9 cellular contexts compared by ENCODE assay signal in genomic region chr16:2482181-2483107, GRCh38. TPM values are rescaled to one million over a fixed set of nuclear protein-coding genes. Genes with fewer than 3 reads are reported as not detected.
DNase-seq lines count a peak whose midpoint lies in the region; ATAC-seq, FAIRE-seq and TF ChIP-seq lines count a peak whose summit lies in the region.
"Had no signal": no experiment of that assay in that cellular context is flagged by ENCODE, and none has a peak within 500 bp of the region (broad histone marks: within the 10 kb centered on the region; RNA-seq: fewer than 3 reads in every experiment).

No MANE protein-coding gene starts in this region.

- no peaks in the 10 kb centered on the region for H3K9me3 ChIP-seq in HEK293 (ENCODE audit: control insufficient read depth, insufficient read depth, low read depth, low read length)
- no peaks in the 10 kb centered on the region for H3K9me3 ChIP-seq in astrocyte (ENCODE audit: insufficient read depth, low read depth, low read length)
- no peaks in the 10 kb centered on the region for H3K9me3 ChIP-seq in smooth muscle cell (replicated peaks; ENCODE audit: low read depth)

- no peak overlapping the region for H3K4me3 ChIP-seq in HEK293 (ENCODE audit: low read depth, low read length)
- no peak overlapping the region for H3K4me3 ChIP-seq in astrocyte (ENCODE audit: insufficient read depth, low read depth, low read length)
- H3K4me3 ChIP-seq in smooth muscle cell: no peak overlapping the region

- DNase-seq in astrocyte (ENCODE audit: low read depth): peak; percentile 37
- DNase-seq in iris pigment epithelial cell (ENCODE audit: low read depth): peak; percentile 22
- peak; percentile 50 for DNase-seq in stromal cell of bone marrow (ENCODE audit: low read depth)
- DNase-seq in activated CD8-positive, alpha-beta memory T cell treated with anti-CD3 and anti-CD28 coated beads, Interleukin-2, amount 10 ng/mL, durations not matched to agents 7 days and 5 days: no peak
- DNase-seq in smooth muscle cell (lab: John Stamatoyannopoulos, UW; ENCODE audit: unreplicated experiment): no peak
- DNase-seq: activated CD4-positive, alpha-beta T cell treated with anti-CD3 and anti-CD28 coated beads for 4 hours had no signal

- ATAC-seq in activated CD8-positive, alpha-beta memory T cell treated with anti-CD3 and anti-CD28 coated beads, Interleukin-2, amount 10 ng/mL, durations not matched to agents 7 days and 5 days: no peak
- no peak for ATAC-seq in GM19351 (IDR thresholded peaks at IDR 0.05; ENCODE audit: unreplicated experiment)
- ATAC-seq in GM18907 (IDR thresholded peaks at IDR 0.05; ENCODE audit: unreplicated experiment): no peak

- H3K27ac ChIP-seq in HEK293 (ENCODE audit: extremely low read depth, low read depth, low read length) (no peak overlapping the region), astrocyte (ENCODE audit: low read depth, low read length) (no peak overlapping the region), smooth muscle cell (ENCODE audit: low read depth) (no peak overlapping the region)

- H3K36me3 Mint-ChIP-seq in astrocyte (ENCODE audit: low read depth, unreplicated experiment): peaks cover 23% of the 10 kb centered on the region
- H3K36me3 Mint-ChIP-seq in activated CD8-positive, alpha-beta memory T cell treated with anti-CD3 and anti-CD28 coated beads, Interleukin-2, amount 10 ng/mL, durations not matched to agents 7 days and 5 days: no peaks in the 10 kb centered on the region

- H3K4me1 Mint-ChIP-seq in astrocyte (ENCODE audit: low read depth, unreplicated experiment): peaks cover 7% of the 10 kb centered on the region
- H3K4me1 Mint-ChIP-seq in activated CD8-positive, alpha-beta memory T cell treated with anti-CD3 and anti-CD28 coated beads, Interleukin-2, amount 10 ng/mL, durations not matched to agents 7 days and 5 days: peaks cover 14% of the 10 kb centered on the region

- H3K9ac ChIP-seq in astrocyte (ENCODE audit: low read length): no peak overlapping the region
- H3K9ac ChIP-seq in smooth muscle cell (ENCODE audit: low read depth): no peak overlapping the region

- H3K79me2 ChIP-seq in astrocyte (ENCODE audit: insufficient read depth, low read length) (peaks cover 19% of the 10 kb centered on the region), smooth muscle cell (ENCODE audit: low read depth) (peaks cover 5% of the 10 kb centered on the region)

- 94% methylated on average over 28 of the region's 28 CpGs for WGBS in smooth muscle cell (ENCODE audit: low lambda C conversion rate)

- FAIRE-seq in astrocyte (lab: Jason Lieb, UNC): no peak

- H3K27me3 ChIP-seq in astrocyte (ENCODE audit: insufficient read depth, low read length) (no peaks in the 10 kb centered on the region), smooth muscle cell (ENCODE audit: low read depth) (no peaks in the 10 kb centered on the region)

- no peaks in the 10 kb centered on the region for H3F3A ChIP-seq in smooth muscle cell (ENCODE audit: low read depth)

- peaks cover 0 to 4% of the 10 kb centered on the region in 2 experiments; a peak in 1 of 3 replicates for H3K36me3 ChIP-seq in HEK293 (ENCODE audit: control insufficient read depth in 2 of 2, insufficient read depth in 1 of 2, low read length in 2 of 2)
- H3K36me3 ChIP-seq in astrocyte (ENCODE audit: insufficient read depth, low read length): no peaks in the 10 kb centered on the region
- H3K36me3 ChIP-seq in smooth muscle cell (ENCODE audit: low read depth): no peaks in the 10 kb centered on the region

- no peak overlapping the region for H2AFZ ChIP-seq in astrocyte (ENCODE audit: low read depth, low read length)
- no peak overlapping the region for H2AFZ ChIP-seq in smooth muscle cell (ENCODE audit: low read depth)

- H3K27ac Mint-ChIP-seq in astrocyte (ENCODE audit: unreplicated experiment): peak overlapping the region; percentile 24
- no peak overlapping the region for H3K27ac Mint-ChIP-seq in activated CD8-positive, alpha-beta memory T cell treated with anti-CD3 and anti-CD28 coated beads, Interleukin-2, amount 10 ng/mL, durations not matched to agents 7 days and 5 days

- H3K9me3 Mint-ChIP-seq in astrocyte (ENCODE audit: unreplicated experiment): no peaks in the 10 kb centered on the region
- no peaks in the 10 kb centered on the region for H3K9me3 Mint-ChIP-seq in activated CD8-positive, alpha-beta memory T cell treated with anti-CD3 and anti-CD28 coated beads, Interleukin-2, amount 10 ng/mL, durations not matched to agents 7 days and 5 days (ENCODE audit: low read depth)

- H3K4me1 ChIP-seq in HEK293 (ENCODE audit: control insufficient read depth, insufficient read depth, low read length) (no peaks in the 10 kb centered on the region; the same call in 1 of the 2 replicates), astrocyte (ENCODE audit: insufficient read depth, low read length) (peaks cover 11% of the 10 kb centered on the region), smooth muscle cell (ENCODE audit: low read depth) (no peaks in the 10 kb centered on the region)

- TF ChIP-seq CTCF in HEK293 (tag by site-specific recombination; IDR thresholded peaks at IDR 0.05): no peak
- no peak for TF ChIP-seq CTCF in astrocyte (IDR thresholded peaks at IDR 0.05; ENCODE audit: insufficient read depth, low read depth, low read length)
- TF ChIP-seq CTCF in smooth muscle cell (IDR thresholded peaks at IDR 0.05; ENCODE audit: borderline replicate concordance, insufficient read depth, poor library complexity, severe bottlenecking): no peak

- peaks cover 22% of the 10 kb centered on the region for H3K27me3 Mint-ChIP-seq in astrocyte (ENCODE audit: low read depth, unreplicated experiment)
- H3K27me3 Mint-ChIP-seq in activated CD8-positive, alpha-beta memory T cell treated with anti-CD3 and anti-CD28 coated beads, Interleukin-2, amount 10 ng/mL, durations not matched to agents 7 days and 5 days: no peaks in the 10 kb centered on the region

- H3K4me3 Mint-ChIP-seq in astrocyte (ENCODE audit: unreplicated experiment): no peak overlapping the region
- no peak overlapping the region for H3K4me3 Mint-ChIP-seq in activated CD8-positive, alpha-beta memory T cell treated with anti-CD3 and anti-CD28 coated beads, Interleukin-2, amount 10 ng/mL, durations not matched to agents 7 days and 5 days

- H3K4me2 ChIP-seq in astrocyte (ENCODE audit: low read length) (no peak overlapping the region), smooth muscle cell (no peak overlapping the region)

- POLR2A ChIA-PET in HEK293 (lab: Yijun Ruan, JAX): interaction anchor here (1.0 kb wide), 1 partner anchor 12 kb away, joined by 3 read pairs; no protein-coding TSS in a partner anchor

- CTCF ChIA-PET in HEK293 (lab: Yijun Ruan, JAX): interaction anchor here (1.8 kb wide), 1 partner anchor 19 kb away, joined by 7 read pairs; no protein-coding TSS in a partner anchor
- CTCF ChIA-PET in activated CD8-positive, alpha-beta memory T cell treated with anti-CD3 and anti-CD28 coated beads, Interleukin-2, amount 10 ng/mL, durations not matched to agents 7 days and 5 days (lab: Charles Lee): interaction anchor here (1.2 to 1.6 kb wide), 2 partner anchors 14 to 19 kb away, joined by 4 to 10 read pairs; no protein-coding TSS in a partner anchor

- H4K20me1 ChIP-seq in astrocyte (ENCODE audit: insufficient read depth, low read length) (peaks cover 86% of the 10 kb centered on the region), smooth muscle cell (ENCODE audit: low read depth) (peaks cover 83% of the 10 kb centered on the region)

TF ChIP-seq in HEK293, 187 proteins besides CTCF, POLR2A, EP300 and RAD21:
- no peak for TF ChIP-seq MEIS1 (CRISPR knock-in tag; IDR thresholded peaks at IDR 0.05; ENCODE audit: borderline replicate concordance)
- TF ChIP-seq ZIC2 (tag by site-specific recombination; IDR thresholded peaks at IDR 0.05): peak; percentile 48
- no peak for TF ChIP-seq ZNF664 (tag by site-specific recombination; IDR thresholded peaks at IDR 0.05)
- TF ChIP-seq ZBTB26 (tag by site-specific recombination; optimal IDR thresholded peaks at IDR 0.05): peak; percentile 8

RNA-seq across cellular contexts. Expression of gene TBC1D24, which starts 7.5 kb away (rescaled TPM):
- total RNA-seq in astrocyte (12.8 and 13.4 TPM in 2 replicates), smooth muscle cell (5.1 and 9.2 TPM in 2 replicates)
- 10 to 100 TPM; 18.7 to 23.3 TPM for total RNA-seq in activated CD8-positive, alpha-beta memory T cell treated with anti-CD3 and anti-CD28 coated beads, Interleukin-2, amount 10 ng/mL, durations not matched to agents 7 days and 5 days
- 4.9 and 5.5 TPM in 2 replicates for polyA plus RNA-seq in smooth muscle cell

RNA-seq across cellular contexts. Expression of gene NTN3, which starts 11.3 kb away (rescaled TPM):
- total RNA-seq in astrocyte (1.1 and 1.3 TPM in 2 replicates), smooth muscle cell (0.18 and 5.2 TPM in 2 replicates)
- not detected for total RNA-seq in activated CD8-positive, alpha-beta memory T cell treated with anti-CD3 and anti-CD28 coated beads, Interleukin-2, amount 10 ng/mL, durations not matched to agents 7 days and 5 days
- polyA plus RNA-seq in smooth muscle cell: 0.23 and 0.57 TPM in 2 replicates

RNA-seq across cellular contexts. Expression of gene TEDC2, which starts 22.5 kb away (rescaled TPM):
- total RNA-seq in astrocyte (5.8 and 6.0 TPM in 2 replicates), smooth muscle cell (4.7 and 8.0 TPM in 2 replicates)
- total RNA-seq in activated CD8-positive, alpha-beta memory T cell treated with anti-CD3 and anti-CD28 coated beads, Interleukin-2, amount 10 ng/mL, durations not matched to agents 7 days and 5 days: 10 to 100 TPM; 24.9 to 27.5 TPM
- 8.5 and 13.3 TPM in 2 replicates for polyA plus RNA-seq in smooth muscle cell

RNA-seq across cellular contexts. Expression of gene ATP6V0C, which starts 31.3 kb away (rescaled TPM):
- total RNA-seq in astrocyte (311 TPM in 2 replicates), smooth muscle cell (50.5 and 99.2 TPM in 2 replicates)
- 100 to 1,000 TPM; 104 to 121 TPM for total RNA-seq in activated CD8-positive, alpha-beta memory T cell treated with anti-CD3 and anti-CD28 coated beads, Interleukin-2, amount 10 ng/mL, durations not matched to agents 7 days and 5 days
- polyA plus RNA-seq in smooth muscle cell: 207 and 265 TPM in 2 replicates

RNA-seq across cellular contexts. Expression of gene AMDHD2, which starts 37.7 kb away (rescaled TPM):
- total RNA-seq in astrocyte (24.9 and 32.3 TPM in 2 replicates), smooth muscle cell (12.0 and 15.7 TPM in 2 replicates)
- total RNA-seq in activated CD8-positive, alpha-beta memory T cell treated with anti-CD3 and anti-CD28 coated beads, Interleukin-2, amount 10 ng/mL, durations not matched to agents 7 days and 5 days: 10 to 100 TPM; 52.5 to 54.2 TPM
- 14.2 and 20.8 TPM in 2 replicates for polyA plus RNA-seq in smooth muscle cell

Comparison
In these comparisons a context has a peak if more than half of its experiments do, and no peak if none do; other contexts are left out.
1. DNase-seq: peak in astrocyte (single experiment), iris pigment epithelial cell (single experiment) and stromal cell of bone marrow (single experiment); none in activated CD8-positive, alpha-beta memory T cell treated with anti-CD3 and anti-CD28 coated beads, Interleukin-2, amount 10 ng/mL, durations not matched to agents 7 days and 5 days (single experiment) and smooth muscle cell (single experiment).